ENCODE assay signal across 4 cellular contexts in genomic region chr7:35229116-35229780, GRCh38. TPM values are rescaled to one million over a fixed set of nuclear protein-coding genes. Genes with fewer than 3 reads are reported as not detected.
"Had no signal": no experiment of that assay in that cellular context is flagged by ENCODE, and none has a peak within 500 bp of the region (broad histone marks: within the 10 kb centered on the region; RNA-seq: fewer than 3 reads in every experiment).

No MANE protein-coding gene starts in this region.

RNA-seq across cellular contexts. Expression of gene TBX20, which starts 24.7 kb away (rescaled TPM):
- total RNA-seq: activated CD8-positive, alpha-beta T cell treated with anti-CD3 and anti-CD28 coated beads, Interleukin-2, amount 10 ng/mL, durations not matched to agents 7 days and 5 days; LHCN-M2; NCI-H460; T-helper 17 cell had no signal
